16 cellular contexts compared by ENCODE assay signal in the genomic region with DNA sequence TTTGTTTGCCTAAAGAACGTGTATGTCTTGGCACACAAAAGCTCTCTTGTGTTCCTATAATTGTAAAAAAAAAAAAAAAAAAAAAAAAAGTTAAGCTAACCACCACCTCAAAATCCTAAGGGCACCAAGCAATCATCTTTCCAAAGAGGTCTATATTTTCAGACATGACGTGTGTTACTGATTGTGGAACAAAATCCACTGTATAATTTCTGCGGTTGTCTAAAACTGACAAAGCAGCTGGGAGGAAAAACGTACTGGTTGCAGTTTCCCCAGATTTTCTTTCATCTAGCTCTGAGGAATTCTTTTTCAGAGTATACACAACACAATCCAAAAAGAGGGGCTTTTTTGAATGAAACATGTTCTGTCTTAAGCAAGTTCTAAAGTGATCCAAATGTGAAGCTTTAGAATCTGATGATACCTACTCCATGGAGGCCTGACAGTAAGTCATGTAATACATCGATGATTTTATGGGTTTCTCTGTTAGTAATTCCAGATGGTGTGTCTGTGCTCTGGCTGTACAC.
"Had no signal": no experiment of that assay in that cellular context is flagged by ENCODE, and none has a peak within 500 bp of the region (broad histone marks: within the 10 kb centered on the region; RNA-seq: fewer than 3 reads in every experiment).

No MANE protein-coding gene starts in this region.

- H3K27me3 Mint-ChIP-seq: activated naive CD8-positive, alpha-beta T cell had no signal

- ATAC-seq: esophagus mucosa, heart left ventricle, left lobe of liver, mucosa of descending colon had no signal

- H3K27me3 ChIP-seq: brain microvascular endothelial cell, heart left ventricle, tibial artery had no signal

- H3K9me3 ChIP-seq: heart left ventricle, mucosa of descending colon, tibial artery had no signal

- H3K36me3 ChIP-seq: brain microvascular endothelial cell, heart left ventricle, tibial artery had no signal

- DNase-seq: activated effector memory CD4-positive, alpha-beta T cell treated with Interleukin-2 at 50 U/mL for 16 hours; activated T-cell treated with anti-CD3 and anti-CD28 coated beads, Interleukin-2, amount 50 U/mL, for 1 hour; amygdala; brain microvascular endothelial cell; foreskin fibroblast; heart left ventricle; islet precursor cell; mammary epithelial cell; mucosa of descending colon; tibial artery had no signal

- H3K9me3 Mint-ChIP-seq: nephron had no signal

- H3K27ac ChIP-seq: brain microvascular endothelial cell, heart left ventricle, parathyroid adenoma, tibial artery had no signal

- H3K4me3 Mint-ChIP-seq: activated naive CD8-positive, alpha-beta T cell; nephron; T-helper 2 cell treated with Interferon-gamma antibody and Interleukin-4, amounts not matched to agents 5 μg/mL and 100 μg/mL, for 36 hours had no signal

- H3K79me2 ChIP-seq: parathyroid adenoma had no signal

- H3K4me3 ChIP-seq: heart left ventricle, mucosa of descending colon, tibial artery had no signal

- H3K27ac Mint-ChIP-seq: activated naive CD8-positive, alpha-beta T cell; T-helper 2 cell treated with Interferon-gamma antibody and Interleukin-4, amounts not matched to agents 5 μg/mL and 100 μg/mL, for 36 hours had no signal

- H3K4me1 ChIP-seq: heart left ventricle, parathyroid adenoma, tibial artery had no signal

- H2AFZ ChIP-seq: parathyroid adenoma had no signal

- H3K36me3 Mint-ChIP-seq: activated naive CD8-positive, alpha-beta T cell had no signal

- H3K9ac ChIP-seq: parathyroid adenoma had no signal
